26 cellular contexts compared by ENCODE assay signal in genomic region chr2:85230637-85231036, GRCh38.
"Had no signal": no experiment of that assay in that cellular context is flagged by ENCODE, and none has a peak within 500 bp of the region (broad histone marks: within the 10 kb centered on the region; RNA-seq: fewer than 3 reads in every experiment).

No MANE protein-coding gene starts in this region.

- ATAC-seq: activated T-cell treated with anti-CD3 and anti-CD28 coated beads, Interleukin-2, amount 50 U/mL, for 4 hours; T-helper 17 cell had no signal

- H3K36me3 ChIP-seq: brain microvascular endothelial cell, cardiac muscle cell had no signal

- DNase-seq: activated B cell treated with CpG ODN at 0.5 μM for 24 hours; activated CD4-positive, alpha-beta memory T cell treated with anti-CD3 and anti-CD28 coated beads for 36 hours; activated CD4-positive, alpha-beta T cell treated with anti-CD3 and anti-CD28 coated beads for 1 hour; activated CD4-positive, alpha-beta T cell treated with anti-CD3 and anti-CD28 coated beads, Interleukin-2, amount 10 ng/mL, durations not matched to agents 24 days and 14 days; activated CD8-positive, alpha-beta memory T cell treated with anti-CD3 and anti-CD28 coated beads for 24 hours; activated effector memory CD4-positive, alpha-beta T cell treated with anti-CD3 and anti-CD28 coated beads, Interleukin-2, amount 50 U/mL, for 16 hours; activated naive CD4-positive, alpha-beta T cell treated with Interleukin-2 at 50 U/mL for 16 hours; activated T-cell treated with anti-CD3 and anti-CD28 coated beads, Interleukin-2, amount 50 U/mL, for 4 hours; amygdala; brain microvascular endothelial cell; KG1; NCI-H1092; NCI-H1417; NCI-H1930; NCI-H2171; NCI-H2227 treated with DMSO at 0.1 percent for 48 hours; NCI-H510A; NCI-H526 treated with DMSO at 0.1 percent for 48 hours; NK-92 treated with Interleukin-12 subunit alpha and Interleukin-12 subunit beta, amount 100 ng/mL, for 24 hours; OCI-M1; SHP77 treated with DMSO at 0.1 percent for 48 hours; T-helper 17 cell; T-helper 9 cell had no signal

- H3K27me3 ChIP-seq: brain microvascular endothelial cell, cardiac muscle cell had no signal

- H3K27ac ChIP-seq: brain microvascular endothelial cell, cardiac muscle cell had no signal

- H3K9me3 Mint-ChIP-seq: activated B cell treated with CpG ODN at 0.5 μM for 24 hours; activated CD4-positive, alpha-beta memory T cell treated with anti-CD3 and anti-CD28 coated beads for 36 hours; activated CD4-positive, alpha-beta T cell treated with anti-CD3 and anti-CD28 coated beads, Interleukin-2, amount 10 ng/mL, durations not matched to agents 24 days and 14 days; activated T-cell treated with anti-CD3 and anti-CD28 coated beads, Interleukin-2, amount 50 U/mL, for 4 hours; IgD-negative memory B cell had no signal

- H3K4me1 Mint-ChIP-seq: activated B cell treated with CpG ODN at 0.5 μM for 24 hours; activated CD4-positive, alpha-beta T cell treated with anti-CD3 and anti-CD28 coated beads, Interleukin-2, amount 10 ng/mL, durations not matched to agents 24 days and 14 days had no signal

- H3K4me3 ChIP-seq: cardiac muscle cell had no signal

- H3K27ac Mint-ChIP-seq: activated B cell treated with CpG ODN at 0.5 μM for 24 hours; activated CD4-positive, alpha-beta memory T cell treated with anti-CD3 and anti-CD28 coated beads for 36 hours; activated CD4-positive, alpha-beta T cell treated with anti-CD3 and anti-CD28 coated beads, Interleukin-2, amount 10 ng/mL, durations not matched to agents 24 days and 14 days; activated naive CD8-positive, alpha-beta T cell; IgD-negative memory B cell; T-helper 17 cell had no signal

- H3K4me3 Mint-ChIP-seq: activated B cell treated with CpG ODN at 0.5 μM for 24 hours; activated CD4-positive, alpha-beta memory T cell treated with anti-CD3 and anti-CD28 coated beads for 36 hours; activated CD4-positive, alpha-beta T cell treated with anti-CD3 and anti-CD28 coated beads, Interleukin-2, amount 10 ng/mL, durations not matched to agents 24 days and 14 days; activated naive CD8-positive, alpha-beta T cell; activated T-cell treated with anti-CD3 and anti-CD28 coated beads, Interleukin-2, amount 50 U/mL, for 4 hours; IgD-negative memory B cell; T-helper 17 cell had no signal

- H3K36me3 Mint-ChIP-seq: activated CD4-positive, alpha-beta memory T cell treated with anti-CD3 and anti-CD28 coated beads for 36 hours; activated naive CD8-positive, alpha-beta T cell had no signal
